In genomic region chr17:42766124-42766523, GRCh38 we compare ENCODE assay signal across 26 cellular contexts. TPM values are rescaled to one million over a fixed set of nuclear protein-coding genes. Genes with fewer than 3 reads are reported as not detected.
DNase-seq lines count a peak whose midpoint lies in the region; ATAC-seq, FAIRE-seq and TF ChIP-seq lines count a peak whose summit lies in the region.
"Had no signal": no experiment of that assay in that cellular context is flagged by ENCODE, and none has a peak within 500 bp of the region (broad histone marks: within the 10 kb centered on the region; RNA-seq: fewer than 3 reads in every experiment).

No MANE protein-coding gene starts in this region.

- no peak for ATAC-seq in HG03565 (IDR thresholded peaks at IDR 0.05; ENCODE audit: unreplicated experiment)
- ATAC-seq: A549, HCT116 had no signal

- H3K4me1 ChIP-seq in liver (ENCODE audit: control insufficient read depth in 4 of 4, insufficient read depth in 4 of 4, low read length in 3 of 4), result peaks cover 0 to 6% (median 4%) of the 10 kb centered on the region in 4 donors

- CTCF ChIA-PET in RWPE1 (lab: Yijun Ruan, JAX), result no interaction called here

- WGBS in liver, result 63% methylated on average over 6 of the region's 6 CpGs

- POLR2A ChIA-PET in RWPE1 (lab: Yijun Ruan, JAX; ENCODE audit: low non-redundant PET), result interaction anchor here (0.7 kb wide), 1 partner anchor 11 kb away, joined by 8 read pairs; no protein-coding TSS in a partner anchor

- H3K9me3 ChIP-seq in liver (ENCODE audit: control insufficient read depth in 4 of 4, low read length in 3 of 4), result no peaks in the 10 kb centered on the region
- H3K9me3 ChIP-seq: A549; BE2C; BLaER1 treated with 17β-estradiol and CSF1 and Interleukin-3, amounts not matched to agents 10 nM and 100 nM had no signal

- FAIRE-seq in bronchial epithelial cell (lab: Jason Lieb, UNC), result peak; percentile 28
- FAIRE-seq: A549, D721Med, GM12891, H1 had no signal

- no peak for DNase-seq in RWPE1 (ENCODE audit: low spot score)
- DNase-seq in bronchial epithelial cell (ENCODE audit: low read depth), result peak; percentile 68
- peak; percentile 21 for DNase-seq in fibroblast of gingiva (ENCODE audit: low read depth)
- DNase-seq in putamen (ENCODE audit: low spot score), result no peak
- DNase-seq in H7, result no peak
- DNase-seq: 8988T; ACHN; AML-193; BE2C; CD4-positive, alpha-beta T cell; CD8-positive, alpha-beta memory T cell; DMS 273 treated with DMSO at 0.1 percent for 48 hours; DMS79 treated with DMSO at 0.1 percent for 48 hours; GF-D8; GM23248; H9 had no signal

- no peak for TF ChIP-seq RAD21 in liver (IDR thresholded peaks at IDR 0.05)

- H3K4me3 ChIP-seq in bronchial epithelial cell (ENCODE audit: low read depth, low read length) (no peak overlapping the region), liver (ENCODE audit: low read depth in 1 of 3, low read length in 3 of 3) (no peak overlapping the region), H7 (ENCODE audit: insufficient read depth, low read depth, low read length) (no peak overlapping the region)
- H3K4me3 ChIP-seq: A549; BLaER1 treated with 17β-estradiol and CSF1 and Interleukin-3, amounts not matched to agents 10 nM and 100 nM; GM23248 had no signal

- H3K27ac ChIP-seq in RWPE1 (peak overlapping the region; percentile 20), liver (ENCODE audit: low read depth in 1 of 2, low read length in 2 of 2) (no peak overlapping the region)
- H3K27ac ChIP-seq: A549; BLaER1 treated with 17β-estradiol and CSF1 and Interleukin-3, amounts not matched to agents 10 nM and 100 nM; GM23248 had no signal

- H3K27me3 ChIP-seq in bronchial epithelial cell (ENCODE audit: control insufficient read depth, insufficient read depth, low read length) (peaks cover 8% of the 10 kb centered on the region), liver (ENCODE audit: control insufficient read depth in 4 of 4, insufficient read depth in 4 of 4, low read length in 3 of 4) (peaks cover 0 to 2% (median 0%) of the 10 kb centered on the region in 4 donors), H7 (ENCODE audit: control insufficient read depth, insufficient read depth, low read length) (peaks cover 13% of the 10 kb centered on the region)
- H3K27me3 ChIP-seq: BE2C had no signal

- TF ChIP-seq CTCF in RWPE1 (conservative IDR thresholded peaks at IDR 0.05; ENCODE audit: low read depth), result no peak
- TF ChIP-seq CTCF in bronchial epithelial cell (IDR thresholded peaks at IDR 0.05; ENCODE audit: insufficient read depth, low read length, severe bottlenecking), result no peak
- TF ChIP-seq CTCF in liver (IDR thresholded peaks at IDR 0.05; ENCODE audit: low read depth, low read length, missing input control), result no peak

- H3K9ac ChIP-seq in liver (ENCODE audit: low read depth in 1 of 2, low read length in 2 of 2), result no peak overlapping the region
- H3K9ac ChIP-seq: BLaER1 treated with 17β-estradiol and CSF1 and Interleukin-3, amounts not matched to agents 10 nM and 100 nM; GM23248 had no signal

- H3K36me3 ChIP-seq in bronchial epithelial cell (ENCODE audit: control insufficient read depth, insufficient read depth, low read length) (no peaks in the 10 kb centered on the region), liver (ENCODE audit: control insufficient read depth in 4 of 4, insufficient read depth in 3 of 4, low read depth in 1 of 4, low read length in 3 of 4) (no peaks in the 10 kb centered on the region), H7 (replicated peaks; ENCODE audit: control insufficient read depth, insufficient read depth, low read length) (no peaks in the 10 kb centered on the region)
- H3K36me3 ChIP-seq: BE2C; BLaER1 treated with 17β-estradiol and CSF1 and Interleukin-3, amounts not matched to agents 10 nM and 100 nM had no signal

TF ChIP-seq in liver, 16 proteins besides CTCF, POLR2A, EP300 and RAD21:
- TF ChIP-seq HNF4A (conservative IDR thresholded peaks at IDR 0.05), result peak; percentile 43 to 56
- TF ChIP-seq FOXA2 (IDR thresholded peaks at IDR 0.05), result no peak
- TF ChIP-seq JUND (IDR thresholded peaks at IDR 0.05), result no peak
- no peak for TF ChIP-seq GABPA (IDR thresholded peaks at IDR 0.05 in 1 of 2, conservative IDR thresholded peaks at IDR 0.05 in 1 of 2)
- TF ChIP-seq TAF1 (conservative IDR thresholded peaks at IDR 0.05), result no peak
- no peak for TF ChIP-seq REST (IDR thresholded peaks at IDR 0.05)
- TF ChIP-seq SP1 (IDR thresholded peaks at IDR 0.05), result peak; percentile 18
- no peak for TF ChIP-seq MAX (IDR thresholded peaks at IDR 0.05)
- peak in 1 of 2 donors; percentile 14 for TF ChIP-seq RXRA (IDR thresholded peaks at IDR 0.05)
- no peak for TF ChIP-seq YY1 (IDR thresholded peaks at IDR 0.05)
- no peak for TF ChIP-seq FOXA1 (IDR thresholded peaks at IDR 0.05)
- no peak for TF ChIP-seq ZBTB33 (IDR thresholded peaks at IDR 0.05)
- no peak for TF ChIP-seq NR2F2 (IDR thresholded peaks at IDR 0.05)
- TF ChIP-seq EGR1 (IDR thresholded peaks at IDR 0.05; ENCODE audit: low read depth in 2 of 2), result no peak
- no peak for TF ChIP-seq HNF4G (IDR thresholded peaks at IDR 0.05)
- no peak for TF ChIP-seq ATF3 (IDR thresholded peaks at IDR 0.05)

RNA-seq across cellular contexts. Expression of gene RAMP2, which starts 5.1 kb away (rescaled TPM):
- total RNA-seq in bronchial epithelial cell (not detected in 2 replicates), liver (1 to 10 TPM in 1 of 2 donors, under 1 TPM in 1; 0.92 to 2.9 TPM)
- 10 to 100 TPM in 1 of 2 donors, 1 to 10 TPM in 1; 7.3 to 17.2 TPM for polyA plus RNA-seq in liver
- total RNA-seq in H7 (2014; rRNA removed; shearing (Covaris generic)), result 10.8 and 13.5 TPM in 2 replicates
- total RNA-seq: CD4-positive, alpha-beta T cell; CD8-positive, alpha-beta memory T cell had no signal
- polyA plus RNA-seq: CD14-positive monocyte; CD8-positive, alpha-beta memory T cell had no signal

RNA-seq across cellular contexts. Expression of gene VPS25, which starts 7.1 kb away (rescaled TPM):
- total RNA-seq in bronchial epithelial cell (65.3 and 76.0 TPM in 2 replicates), liver (10 to 100 TPM; 40.9 to 43.0 TPM)
- polyA plus RNA-seq in liver, result 10 to 100 TPM; 58.9 to 65.7 TPM
- total RNA-seq in H7 (2014; rRNA removed; shearing (Covaris generic)), result 146 and 152 TPM in 2 replicates

RNA-seq across cellular contexts. Expression of gene WNK4, which starts 14.3 kb away (rescaled TPM):
- total RNA-seq in bronchial epithelial cell, result under 0.01 and 0.13 TPM in 2 replicates
- total RNA-seq in liver, result 1 to 10 TPM in 1 of 2 donors, under 1 TPM in 1; 0.33 to 7.5 TPM
- polyA plus RNA-seq in liver, result under 1 TPM; 0.40 to 0.60 TPM
- total RNA-seq in H7 (2014; rRNA removed; shearing (Covaris generic)), result 0.24 and 0.44 TPM in 2 replicates
- total RNA-seq: G401 had no signal
- polyA plus RNA-seq: CD14-positive monocyte; CD8-positive, alpha-beta memory T cell had no signal

RNA-seq across cellular contexts. Expression of gene EZH1, which starts 21.3 kb away (rescaled TPM):
- 16.1 and 18.2 TPM in 2 replicates for total RNA-seq in bronchial epithelial cell
- total RNA-seq in liver, result 10 to 100 TPM; 15.4 to 18.3 TPM
- polyA plus RNA-seq in liver, result 1 to 10 TPM; 4.3 to 6.3 TPM
- total RNA-seq in H7 (2014; rRNA removed; shearing (Covaris generic)), result 13.9 and 26.4 TPM in 2 replicates

RNA-seq across cellular contexts. Expression of gene COA3, which starts 32.4 kb away (rescaled TPM):
- total RNA-seq in bronchial epithelial cell, result 59.8 and 69.6 TPM in 2 replicates
- 10 to 100 TPM; 62.3 to 74.1 TPM for total RNA-seq in liver
- 100 to 1,000 TPM; 132 to 294 TPM for polyA plus RNA-seq in liver
- total RNA-seq in H7 (2014; rRNA removed; shearing (Covaris generic)), result 75.9 and 89.7 TPM in 2 replicates

Comparison
In these comparisons a context has a peak if more than half of its experiments do, and no peak if none do; other contexts are left out.
1. DNase-seq: peak in bronchial epithelial cell (single experiment) and fibroblast of gingiva (single experiment); none in RWPE1 (single experiment), putamen (single experiment) and H7 (single experiment).